ENCODE assay signal across 1 cellular context in genomic region chr15:93321881-93322282, GRCh38.
TF ChIP-seq lines count a peak whose summit lies in the region.

No MANE protein-coding gene starts in this region.

TF ChIP-seq in HepG2, 621 proteins besides CTCF, POLR2A, EP300 and RAD21 (continued from another document and continues in another):
- TF ChIP-seq PRDM4 (CRISPR knock-in tag; IDR thresholded peaks at IDR 0.05; ENCODE audit: borderline replicate concordance) (no peak), ZFYVE20 (CRISPR knock-in tag; IDR thresholded peaks at IDR 0.05; ENCODE audit: borderline replicate concordance, low read depth) (no peak), GLI4 (CRISPR knock-in tag; IDR thresholded peaks at IDR 0.05; ENCODE audit: borderline replicate concordance) (no peak), SALL2 (CRISPR knock-in tag; IDR thresholded peaks at IDR 0.05) (no peak), ZNF34 (CRISPR knock-in tag; IDR thresholded peaks at IDR 0.05; ENCODE audit: borderline replicate concordance) (no peak), EEA1 (CRISPR knock-in tag; IDR thresholded peaks at IDR 0.05; ENCODE audit: borderline replicate concordance) (no peak), FOXA1 (IDR thresholded peaks at IDR 0.05) (no peak), FOXA1 (CRISPR knock-in tag; IDR thresholded peaks at IDR 0.05) (peak; percentile 80), ZNF790 (CRISPR knock-in tag; IDR thresholded peaks at IDR 0.05; ENCODE audit: borderline replicate concordance) (no peak), SNRNP70 (IDR thresholded peaks at IDR 0.05; ENCODE audit: low read depth, low read length) (no peak), HNF1B (CRISPR knock-in tag; IDR thresholded peaks at IDR 0.05) (peak; percentile 47; the same call in 1 of the 2 replicates), ZNF775 (CRISPR knock-in tag; IDR thresholded peaks at IDR 0.05; ENCODE audit: borderline replicate concordance) (no peak), RXRA (CRISPR knock-in tag; IDR thresholded peaks at IDR 0.05) (peak; percentile 59; the same call in 1 of the 2 replicates), ATRX (CRISPR knock-in tag; IDR thresholded peaks at IDR 0.05; ENCODE audit: borderline replicate concordance) (no peak), MATR3 (CRISPR knock-in tag; IDR thresholded peaks at IDR 0.05) (no peak), ZFP36L2 (CRISPR knock-in tag; IDR thresholded peaks at IDR 0.05) (no peak), SSRP1 (CRISPR knock-in tag; IDR thresholded peaks at IDR 0.05) (no peak), CC2D1A (CRISPR knock-in tag; IDR thresholded peaks at IDR 0.05) (no peak), PATZ1 (CRISPR knock-in tag; IDR thresholded peaks at IDR 0.05) (peak; percentile 44; the same call in 1 of the 2 replicates), ATF5 (CRISPR knock-in tag; IDR thresholded peaks at IDR 0.05; ENCODE audit: low read depth) (no peak), ZNF788 (CRISPR knock-in tag; IDR thresholded peaks at IDR 0.05; ENCODE audit: borderline replicate concordance) (peak; percentile 39; the same call in 1 of the 2 replicates), ZSCAN21 (CRISPR knock-in tag; IDR thresholded peaks at IDR 0.05; ENCODE audit: borderline replicate concordance) (0 out of 2 replicates have a peak, but pooled peaks have one; percentile 57), DRAP1 (CRISPR knock-in tag; IDR thresholded peaks at IDR 0.05) (no peak), ZC3H13 (CRISPR knock-in tag; IDR thresholded peaks at IDR 0.05) (no peak), HMG20B (CRISPR knock-in tag; conservative IDR thresholded peaks at IDR 0.05) (0 out of 2 replicates have a peak, but pooled peaks have one; percentile 17), SIN3B (IDR thresholded peaks at IDR 0.05; ENCODE audit: low read length) (no peak), SMAD9 (CRISPR knock-in tag; IDR thresholded peaks at IDR 0.05) (no peak), ZZZ3 (CRISPR knock-in tag; IDR thresholded peaks at IDR 0.05; ENCODE audit: borderline replicate concordance) (no peak), ZNF564 (CRISPR knock-in tag; IDR thresholded peaks at IDR 0.05) (no peak), ASH2L (IDR thresholded peaks at IDR 0.05; ENCODE audit: insufficient read length, low read depth, low read length) (peak; percentile 68), ZNF331 (CRISPR knock-in tag; IDR thresholded peaks at IDR 0.05) (no peak), ZNF253 (CRISPR knock-in tag; IDR thresholded peaks at IDR 0.05; ENCODE audit: borderline replicate concordance) (no peak), ZNF318 (CRISPR knock-in tag; IDR thresholded peaks at IDR 0.05) (no peak), AHDC1 (CRISPR knock-in tag; IDR thresholded peaks at IDR 0.05; ENCODE audit: borderline replicate concordance) (0 out of 2 replicates have a peak, but pooled peaks have one; percentile 64), CREM (IDR thresholded peaks at IDR 0.05) (peak; percentile 24; the same call in 1 of the 2 replicates), CREM (CRISPR knock-in tag; IDR thresholded peaks at IDR 0.05) (no peak), ZFP41 (CRISPR knock-in tag; IDR thresholded peaks at IDR 0.05; ENCODE audit: borderline replicate concordance) (no peak), ZNF30 (CRISPR knock-in tag; IDR thresholded peaks at IDR 0.05) (no peak), MEF2D (CRISPR knock-in tag; IDR thresholded peaks at IDR 0.05) (peak; percentile 51; the same call in 1 of the 2 replicates)
